ENCODE assay signal across 18 cellular contexts in the genomic region with DNA sequence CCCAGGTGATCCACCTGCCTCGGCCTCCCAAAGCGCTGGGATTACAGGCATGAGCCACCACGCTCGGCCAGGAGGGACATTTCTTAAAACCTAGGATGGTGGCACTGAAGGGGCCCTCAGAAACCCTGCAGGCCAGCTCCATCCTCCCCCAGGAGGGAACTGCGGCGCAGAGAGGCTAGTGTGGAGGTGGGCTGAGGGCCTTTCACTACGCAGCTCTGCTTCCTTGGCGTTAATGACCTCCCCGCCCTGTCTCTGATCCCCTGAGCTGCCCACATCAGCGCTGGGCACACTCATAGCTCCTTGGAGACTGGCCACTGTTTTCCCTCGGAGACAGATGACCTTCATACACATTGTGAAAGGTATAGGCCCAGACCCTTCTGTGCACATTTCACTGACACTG. TPM values are rescaled to one million over a fixed set of nuclear protein-coding genes. Genes with fewer than 3 reads are reported as not detected.
DNase-seq lines count a peak whose midpoint lies in the region; ATAC-seq, FAIRE-seq and TF ChIP-seq lines count a peak whose summit lies in the region.
"Had no signal": no experiment of that assay in that cellular context is flagged by ENCODE, and none has a peak within 500 bp of the region (broad histone marks: within the 10 kb centered on the region; RNA-seq: fewer than 3 reads in every experiment).

No MANE protein-coding gene starts in this region.

- H2AFZ ChIP-seq in H1 (ENCODE audit: low read length) (no peak overlapping the region), neuronal stem cell (ENCODE audit: low read length) (no peak overlapping the region)

- no peak overlapping the region for H3K18ac ChIP-seq in H1 (ENCODE audit: extremely low read depth, low read length)
- peak overlapping the region; percentile 27 for H3K18ac ChIP-seq in neuronal stem cell (ENCODE audit: low read length)

- TF ChIP-seq RAD21 in H1 (IDR thresholded peaks at IDR 0.05 in 1 of 2, conservative IDR thresholded peaks at IDR 0.05 in 1 of 2; ENCODE audit: low read depth in 2 of 2, low read length in 2 of 2) = no peak

- no peak overlapping the region for H4K5ac ChIP-seq in H1 (ENCODE audit: insufficient read length, low read depth, low read length)

- no peak overlapping the region for H2BK12ac ChIP-seq in H1 (ENCODE audit: low read depth, low read length)
- no peak overlapping the region for H2BK12ac ChIP-seq in neuronal stem cell (ENCODE audit: low read length)

- intact Hi-C loops in spleen (cut with DNase I; ENCODE audit: low total_unique reads) = no loop called here
- intact Hi-C loops in heart right ventricle (cut with DNase I) = no loop called here

- POLR2A ChIA-PET in H1 (lab: Charles Lee; ENCODE audit: partially characterized antibody) = interaction anchor here (1.7 kb wide), 1 partner anchor 19 kb away, joined by 3 read pairs; no protein-coding TSS in a partner anchor

- H4K20me1 ChIP-seq in H1 (replicated peaks in 1 of 2; ENCODE audit: control insufficient read depth in 1 of 2, insufficient read depth in 2 of 2, low read length in 2 of 2) = no peaks in the 10 kb centered on the region

- H3K27ac ChIP-seq in H1 (ENCODE audit: low read depth, low read length) = no peak overlapping the region
- no peak overlapping the region for H3K27ac ChIP-seq in neuronal stem cell (replicated peaks; ENCODE audit: low read length)
- H3K27ac ChIP-seq in spleen = peak overlapping the region in 1 of 8 donors; percentile 70
- H3K27ac ChIP-seq in heart right ventricle = no peak overlapping the region

- no peak overlapping the region for H3K4ac ChIP-seq in H1 (replicated peaks; ENCODE audit: insufficient read length, low read depth, low read length)
- H3K4ac ChIP-seq in neuronal stem cell (ENCODE audit: low read length) = peak overlapping the region; percentile 76

- H3K27me3 ChIP-seq in H1 (replicated peaks in 1 of 4; ENCODE audit: control insufficient read depth in 3 of 4, extremely low read depth in 1 of 4, insufficient read depth in 3 of 4, low read length in 3 of 4) = 0 out of 7 replicates have a peak, but pooled peaks cover 0 to 3% (median 1%) of the 10 kb centered on the region in 4 experiments
- peaks cover 0 to 25% (median 0%) of the 10 kb centered on the region in 3 experiments for H3K27me3 ChIP-seq in neuronal stem cell (ENCODE audit: control insufficient read depth in 3 of 3, insufficient read depth in 3 of 3, low read depth in 1 of 3, low read length in 3 of 3)
- H3K27me3 ChIP-seq in spleen (replicated peaks in 1 of 7) = no peaks in the 10 kb centered on the region
- no peaks in the 10 kb centered on the region for H3K27me3 ChIP-seq in heart right ventricle

- H3K79me1 ChIP-seq in H1 (ENCODE audit: low read depth, low read length) (no peaks in the 10 kb centered on the region), neuronal stem cell (ENCODE audit: low read depth, low read length) (no peaks in the 10 kb centered on the region)

- no peaks in the 10 kb centered on the region; the same call in 1 of the 2 replicates for H3K23me2 ChIP-seq in H1 (ENCODE audit: low read depth, low read length)

- no peak overlapping the region for H2BK20ac ChIP-seq in H1 (ENCODE audit: low read length)

- H3K4me1 ChIP-seq in H1 (replicated peaks in 1 of 4; ENCODE audit: control insufficient read depth in 3 of 4, insufficient read depth in 4 of 4, low read length in 3 of 4) (peaks cover 3 to 29% (median 15%) of the 10 kb centered on the region in 4 experiments), neuronal stem cell (ENCODE audit: control insufficient read depth in 2 of 2, insufficient read depth in 1 of 2, low read depth in 1 of 2, low read length in 2 of 2) (peaks cover 6 to 13% of the 10 kb centered on the region in 2 donors), spleen (peaks cover 15 to 38% (median 25%) of the 10 kb centered on the region in 6 donors), heart right ventricle (peaks cover 0 to 42% (median 14%) of the 10 kb centered on the region in 9 donors)

- H3K23ac ChIP-seq in H1 (ENCODE audit: insufficient read length) (no peak overlapping the region), neuronal stem cell (ENCODE audit: low read depth, low read length, poor library complexity) (peak overlapping the region; percentile 31)

- WGBS in H1 (ENCODE audit: extremely low coverage in 1 of 2, insufficient coverage in 1 of 2, insufficient read length in 1 of 2, insufficient replicate concordance in 2 of 2, low coverage in 1 of 2, low lambda C conversion rate in 2 of 2, missing lambda C conversion rate in 1 of 2), 2 experiments = 93% methylated on average over 11 of the region's 11 CpGs; no CpG with 5 or more reads in 1 of the 2 experiments
- no CpG with 5 or more reads among the region's 11 CpGs for WGBS in neuronal stem cell (ENCODE audit: extremely low coverage in 2 of 2, insufficient read length in 2 of 2, insufficient replicate concordance in 1 of 2), 2 donors
- WGBS in spleen, 5 donors = 88 to 95% (median 91%) methylated on average over 11 of the region's 11 CpGs
- WGBS in heart right ventricle, 2 donors = 93 to 95% methylated on average over 11 of the region's 11 CpGs

- FAIRE-seq in H1 (lab: Jason Lieb, UNC) = no peak
- FAIRE-seq: A204.1, G401.6, GM12891 had no signal

- TF ChIP-seq POLR2A in H1 (IDR thresholded peaks at IDR 0.05; ENCODE audit: control extremely low read depth in 1 of 2, low read depth in 2 of 2, low read length in 2 of 2) (no peak), spleen (IDR thresholded peaks at IDR 0.05) (no peak)

- H3K56ac ChIP-seq in H1 (replicated peaks; ENCODE audit: insufficient read length, low read depth, low read length) = no peak overlapping the region

- H3K4me2 ChIP-seq in H1 (ENCODE audit: insufficient read depth in 1 of 2, low read depth in 2 of 2, low read length in 2 of 2) (no peak overlapping the region), neuronal stem cell (ENCODE audit: insufficient read depth, low read length, poor library complexity, severe bottlenecking) (no peak overlapping the region)

- no peaks in the 10 kb centered on the region for H3K9me3 ChIP-seq in H1 (ENCODE audit: insufficient read depth in 2 of 2, low read depth in 1 of 2, low read length in 1 of 2)
- H3K9me3 ChIP-seq in neuronal stem cell (replicated peaks in 1 of 2; ENCODE audit: control insufficient read depth in 2 of 2, insufficient read depth in 1 of 2, low read depth in 1 of 2, low read length in 2 of 2) = no peaks in the 10 kb centered on the region
- no peaks in the 10 kb centered on the region for H3K9me3 ChIP-seq in spleen
- H3K9me3 ChIP-seq in heart right ventricle = no peaks in the 10 kb centered on the region

- H2BK120ac ChIP-seq in H1 (replicated peaks; ENCODE audit: low read depth, low read length) (no peak overlapping the region), neuronal stem cell (ENCODE audit: low read depth, low read length) (no peak overlapping the region)

- H3K36me3 ChIP-seq in H1 (ENCODE audit: control insufficient read depth in 2 of 4, insufficient read depth in 4 of 4, low read length in 3 of 4) (no peaks in the 10 kb centered on the region), neuronal stem cell (replicated peaks in 1 of 2; ENCODE audit: control insufficient read depth in 2 of 2, insufficient read depth in 2 of 2, low read length in 2 of 2) (no peaks in the 10 kb centered on the region), spleen (no peaks in the 10 kb centered on the region), heart right ventricle (no peaks in the 10 kb centered on the region)

- no peaks in the 10 kb centered on the region for H3K79me2 ChIP-seq in H1 (ENCODE audit: control insufficient read depth in 1 of 2, insufficient read depth in 2 of 2, low read length in 2 of 2)

- H2BK5ac ChIP-seq in H1 (ENCODE audit: low read depth, low read length) = no peak overlapping the region
- H2BK5ac ChIP-seq in neuronal stem cell (ENCODE audit: low read length) = no peak overlapping the region

- CTCF ChIA-PET in H1 (lab: Charles Lee; ENCODE audit: partially characterized antibody) = interaction anchor here (0.9 to 6.8 kb wide), 8 partner anchors 9 to 193 kb away, joined by 3 to 42 read pairs (median 4); no protein-coding TSS in a partner anchor

- H2BK15ac ChIP-seq in H1 (ENCODE audit: low read length) (peak overlapping the region; percentile 18; the same call in 1 of the 2 replicates), neuronal stem cell (ENCODE audit: low read length) (peak overlapping the region; percentile 37)

- H3K4me3 ChIP-seq in H1 (ENCODE audit: extremely low read depth in 1 of 4, insufficient read depth in 2 of 4, low read depth in 3 of 4, low read length in 4 of 4) (no peak overlapping the region), neuronal stem cell (ENCODE audit: low read length in 2 of 2) (no peak overlapping the region), spleen (no peak overlapping the region), heart right ventricle (no peak overlapping the region)

- in situ Hi-C loops in KBM-7 (cut with MboI; ENCODE audit: low pct_unique_long_range_greater_than_20kb, low sequenced_read_pairs) = loop anchor here (25.0 kb wide), 1 partner anchor 396 kb away; the partner anchor contains the start of genes CLCN2 and POLR2H

- TF ChIP-seq CTCF in H1 (IDR thresholded peaks at IDR 0.05; ENCODE audit: control extremely low read depth in 1 of 3, insufficient read depth in 1 of 3, low read depth in 1 of 3, low read length in 3 of 3) (no peak), spleen (IDR thresholded peaks at IDR 0.05 in 8 of 11, conservative IDR thresholded peaks at IDR 0.05 in 3 of 11) (no peak), heart right ventricle (IDR thresholded peaks at IDR 0.05) (no peak)

- TF ChIP-seq EP300 in H1 (IDR thresholded peaks at IDR 0.05; ENCODE audit: borderline replicate concordance in 1 of 2, low read depth in 2 of 2, low read length in 2 of 2) = no peak

- DNase-seq in H1 (ENCODE audit: low read depth in 1 of 2, low spot score in 2 of 2) = no peak
- DNase-seq in neuronal stem cell (ENCODE audit: low spot score) = no peak
- peak; percentile 67 for DNase-seq in spleen
- DNase-seq in heart right ventricle = no peak
- no peak for DNase-seq in KBM-7
- DNase-seq in activated CD8-positive, alpha-beta memory T cell treated with anti-CD3 and anti-CD28 coated beads, Interleukin-2, amount 50 U/mL, for 4 hours = no peak
- DNase-seq: C1 segment of cervical spinal cord; Calu3; CD4-positive, alpha-beta T cell; DMS153; DMS79 treated with DMSO at 0.1 percent for 48 hours; EL; HCEC 1CT; HFFc6 had no signal

- no peak overlapping the region for H4K91ac ChIP-seq in H1 (replicated peaks; ENCODE audit: insufficient read length, low read length)
- H4K91ac ChIP-seq in neuronal stem cell (ENCODE audit: low read depth, low read length, poor library complexity) = no peak overlapping the region

- H3K9ac ChIP-seq in H1 (replicated peaks in 1 of 4; ENCODE audit: extremely low read depth in 1 of 4, low read depth in 3 of 4, low read length in 3 of 4) (no peak overlapping the region), neuronal stem cell (ENCODE audit: low read depth, low read length, poor library complexity) (no peak overlapping the region)

- no peak overlapping the region for H2AK5ac ChIP-seq in H1 (ENCODE audit: low read depth, low read length)
- peak overlapping the region; percentile 81 for H2AK5ac ChIP-seq in neuronal stem cell (ENCODE audit: low read depth, low read length)

- H4K8ac ChIP-seq in H1 (ENCODE audit: extremely low read depth, insufficient read depth, low read length) (no peak overlapping the region), neuronal stem cell (ENCODE audit: low read depth, low read length) (no peak overlapping the region)

- no peak for ATAC-seq in heart right ventricle
- ATAC-seq in GM19324 (IDR thresholded peaks at IDR 0.05; ENCODE audit: low FRiP score, unreplicated experiment) = no peak

- H3K14ac ChIP-seq in H1 (ENCODE audit: insufficient read length) (no peak overlapping the region), neuronal stem cell (ENCODE audit: low read length) (peak overlapping the region; percentile 56)

RNA-seq across cellular contexts. Expression of gene MAGEF1, which starts 46.2 kb away (rescaled TPM):
- total RNA-seq in H1 (2021; fragmentation: NEBNext Ultra II Directional; extraction: Animal tissue kit (Norgen Biotek cat#: 25700)) = 54.1 and 56.7 TPM in 2 replicates
- polyA plus RNA-seq in H1 (2011; rRNA removed) (26.5 and 29.5 TPM in 2 replicates), spleen (10 to 100 TPM; 36.2 to 42.1 (median 38.1) TPM), heart right ventricle (10 to 100 TPM; 20.1 to 32.6 TPM)
- 51.9 TPM for polyA plus RNA-seq in H1 (2011; cell fraction: cytosol; rRNA removed)
- polyA plus RNA-seq in H1 (2011; cell fraction: nucleus; rRNA removed) = 18.1 TPM
- 47.6 to 57.8 TPM (median 52.1 TPM) in 4 replicates for polyA plus RNA-seq in H1 (2012, experiment 1 of 2)
- polyA plus RNA-seq in H1 (2012, experiment 2 of 2) = 31.8 TPM
- polyA plus RNA-seq in H1 (2013, experiment 1 of 2) = 33.0 TPM
- polyA plus RNA-seq in H1 (2013, experiment 2 of 2) = 35.2 TPM
- 11.3 and 12.0 TPM in 2 replicates for polyA minus RNA-seq in H1 (2011; rRNA and poly(A)+ RNA removed)
- polyA minus RNA-seq in H1 (2011; cell fraction: cytosol; rRNA and poly(A)+ RNA removed) = 21.2 TPM
- polyA minus RNA-seq in H1 (2011; cell fraction: nucleus; rRNA and poly(A)+ RNA removed) = 11.4 TPM
- polyA plus RNA-seq in neuronal stem cell (2013, experiment 1 of 2) = 67.9 TPM
- polyA plus RNA-seq in neuronal stem cell (2013, experiment 2 of 2) = 67.5 TPM
- total RNA-seq in spleen (10 to 100 TPM; 16.5 to 22.6 (median 19.0) TPM), heart right ventricle (10 to 100 TPM; 26.7 to 33.9 (median 30.5) TPM)

RNA-seq across cellular contexts. Expression of gene VPS8, which starts 53.9 kb away (rescaled TPM):
- 38.0 and 41.0 TPM in 2 replicates for total RNA-seq in H1 (2021; fragmentation: NEBNext Ultra II Directional; extraction: Animal tissue kit (Norgen Biotek cat#: 25700))
- polyA plus RNA-seq in H1 (2011; rRNA removed) (11.6 and 13.0 TPM in 2 replicates), spleen (10 to 100 TPM in 2 of 3 donors, 1 to 10 TPM in 1; 9.1 to 12.0 (median 11.6) TPM), heart right ventricle (10 to 100 TPM; 11.1 to 19.5 TPM)
- 17.5 TPM for polyA plus RNA-seq in H1 (2011; cell fraction: cytosol; rRNA removed)
- polyA plus RNA-seq in H1 (2011; cell fraction: nucleus; rRNA removed) = 13.0 TPM
- 13.6 to 18.2 TPM (median 16.1 TPM) in 4 replicates for polyA plus RNA-seq in H1 (2012, experiment 1 of 2)
- polyA plus RNA-seq in H1 (2012, experiment 2 of 2) = 1.2 TPM
- polyA plus RNA-seq in H1 (2013, experiment 1 of 2) = 11.4 TPM
- 11.6 TPM for polyA plus RNA-seq in H1 (2013, experiment 2 of 2)
- polyA minus RNA-seq in H1 (2011; rRNA and poly(A)+ RNA removed) = 52.1 and 77.3 TPM in 2 replicates
- 21.4 TPM for polyA minus RNA-seq in H1 (2011; cell fraction: cytosol; rRNA and poly(A)+ RNA removed)
- 144 TPM for polyA minus RNA-seq in H1 (2011; cell fraction: nucleus; rRNA and poly(A)+ RNA removed)
- polyA plus RNA-seq in neuronal stem cell (2013, experiment 1 of 2) = 12.9 TPM
- polyA plus RNA-seq in neuronal stem cell (2013, experiment 2 of 2) = 12.8 TPM
- total RNA-seq in spleen (100 to 1,000 TPM in 5 of 7 donors, 10 to 100 TPM in 2; 88.6 to 169 (median 109) TPM), heart right ventricle (100 to 1,000 TPM in 4 of 10 donors, 10 to 100 TPM in 6; 39.7 to 123 (median 94.2) TPM)
